In the genomic region with DNA sequence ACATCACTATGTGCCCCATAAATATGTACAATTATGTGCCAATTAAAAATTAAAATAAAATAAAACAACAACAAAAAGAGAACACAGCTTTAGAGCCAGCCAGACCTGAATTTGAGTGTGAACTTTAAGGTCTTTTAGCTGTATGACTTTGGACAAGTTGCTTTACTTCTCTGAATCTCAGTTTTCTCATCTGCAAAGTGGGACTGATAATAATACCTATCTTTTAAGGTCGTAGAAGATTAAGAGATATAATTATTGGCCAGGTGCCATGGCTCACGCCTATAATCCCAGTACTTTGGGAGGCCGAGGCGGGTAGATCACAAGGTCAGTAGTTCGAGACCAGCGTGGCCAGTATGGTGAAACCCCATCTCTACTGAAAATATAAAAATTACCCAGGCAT, we compare ENCODE assay signal across 38 cellular contexts. TPM values are rescaled to one million over a fixed set of nuclear protein-coding genes. Genes with fewer than 3 reads are reported as not detected.
"Had no signal": no experiment of that assay in that cellular context is flagged by ENCODE, and none has a peak within 500 bp of the region (broad histone marks: within the 10 kb centered on the region; RNA-seq: fewer than 3 reads in every experiment).

No MANE protein-coding gene starts in this region.

- H3K4me3 ChIP-seq: coronary artery, dorsolateral prefrontal cortex, esophagus squamous epithelium, gastroesophageal sphincter, heart right ventricle, hepatocyte had no signal

- FAIRE-seq: astrocyte, bronchial epithelial cell had no signal

- DNase-seq: activated B cell treated with CpG ODN at 0.5 μM for 24 hours; activated CD4-positive, alpha-beta T cell treated with anti-CD3 and anti-CD28 coated beads for 48 hours; activated CD4-positive, alpha-beta T cell treated with anti-CD3 and anti-CD28 coated beads, Interleukin-2, amount 50 U/mL, for 1 hour; activated CD4-positive, alpha-beta T cell treated with anti-CD3 and anti-CD28 coated beads, Interleukin-2, amount 50 U/mL, for 48 hours; activated CD8-positive, alpha-beta memory T cell treated with anti-CD3 and anti-CD28 coated beads for 24 hours; activated CD8-positive, alpha-beta T cell treated with anti-CD3 and anti-CD28 coated beads for 36 hours; activated gamma-delta T cell; activated naive CD4-positive, alpha-beta T cell treated with anti-CD3 and anti-CD28 coated beads, Interleukin-2, amount 50 U/mL, for 16 hours; activated naive CD4-positive, alpha-beta T cell treated with Interleukin-2 at 50 U/mL for 16 hours; activated T-cell treated with anti-CD3 and anti-CD28 coated beads, Interleukin-2, amount 50 U/mL, for 4 hours; amniotic stem cell; anterior cingulate cortex; brain microvascular endothelial cell; dorsolateral prefrontal cortex; effector memory CD4-positive, alpha-beta T cell; endodermal cell; esophagus squamous epithelium; foreskin melanocyte; heart right ventricle; T-helper 17 cell; T1000; WERI-Rb-1 had no signal

- H3K27ac Mint-ChIP-seq: activated B cell treated with CpG ODN at 0.5 μM for 24 hours; activated CD8-positive, alpha-beta T cell treated with anti-CD3 and anti-CD28 coated beads for 36 hours; activated naive CD8-positive, alpha-beta T cell; activated T-helper 17 cell treated with anti-CD3 and anti-CD28 coated beads, Interleukin-2, amount 50 U/mL, for 72 hours; dendritic cell treated with granulocyte-macrophage colony-stimulating factor and Interleukin-4, amounts not matched to agents 40 ng/mL and 50 ng/mL, for 4 days; endodermal cell; T-helper 17 cell; T-helper 2 cell treated with Interferon-gamma antibody and Interleukin-4, amounts not matched to agents 5 μg/mL and 100 μg/mL, for 36 hours had no signal

- H3K9me3 ChIP-seq: esophagus squamous epithelium, gastroesophageal sphincter, heart right ventricle had no signal

- H3K27me3 ChIP-seq: brain microvascular endothelial cell, dorsolateral prefrontal cortex, esophagus squamous epithelium, gastroesophageal sphincter, heart right ventricle, hepatocyte had no signal

- H3K36me3 Mint-ChIP-seq: activated naive CD8-positive, alpha-beta T cell had no signal

- H3K27ac ChIP-seq: brain microvascular endothelial cell, coronary artery, dorsolateral prefrontal cortex, gastroesophageal sphincter, heart right ventricle, hepatocyte, WERI-Rb-1 had no signal

- H3K4me3 Mint-ChIP-seq: activated B cell treated with CpG ODN at 0.5 μM for 24 hours; activated CD8-positive, alpha-beta T cell treated with anti-CD3 and anti-CD28 coated beads for 36 hours; activated naive CD8-positive, alpha-beta T cell; activated T-cell treated with anti-CD3 and anti-CD28 coated beads, Interleukin-2, amount 50 U/mL, for 4 hours; activated T-helper 17 cell treated with anti-CD3 and anti-CD28 coated beads, Interleukin-2, amount 50 U/mL, for 72 hours; central memory CD8-positive, alpha-beta T cell; dendritic cell treated with granulocyte-macrophage colony-stimulating factor and Interleukin-4, amounts not matched to agents 40 ng/mL and 50 ng/mL, for 4 days; endodermal cell; T-helper 17 cell; T-helper 2 cell treated with Interferon-gamma antibody and Interleukin-4, amounts not matched to agents 5 μg/mL and 100 μg/mL, for 36 hours had no signal

- H3K36me3 ChIP-seq: brain microvascular endothelial cell, esophagus squamous epithelium, gastroesophageal sphincter, heart right ventricle had no signal

- ATAC-seq: activated CD4-positive, CD25-positive, alpha-beta regulatory T cell treated with anti-CD3 and anti-CD28 coated beads, Interleukin-2, amount 50 U/mL, for 24 hours; activated CD8-positive, alpha-beta T cell treated with anti-CD3 and anti-CD28 coated beads for 36 hours; activated T-cell treated with anti-CD3 and anti-CD28 coated beads, Interleukin-2, amount 50 U/mL, for 4 hours; activated T-helper 17 cell treated with anti-CD3 and anti-CD28 coated beads, Interleukin-2, amount 50 U/mL, for 72 hours; gastroesophageal sphincter; heart right ventricle; T-helper 17 cell had no signal

- H3K4me2 ChIP-seq: hepatocyte had no signal

- H3K9me3 Mint-ChIP-seq: activated B cell treated with CpG ODN at 0.5 μM for 24 hours; activated CD8-positive, alpha-beta T cell treated with anti-CD3 and anti-CD28 coated beads for 36 hours; activated T-cell treated with anti-CD3 and anti-CD28 coated beads, Interleukin-2, amount 50 U/mL, for 4 hours; activated T-helper 17 cell treated with anti-CD3 and anti-CD28 coated beads, Interleukin-2, amount 50 U/mL, for 72 hours; central memory CD8-positive, alpha-beta T cell; dendritic cell treated with granulocyte-macrophage colony-stimulating factor and Interleukin-4, amounts not matched to agents 40 ng/mL and 50 ng/mL, for 4 days; endodermal cell; T-helper 2 cell treated with Interferon-gamma antibody and Interleukin-4, amounts not matched to agents 5 μg/mL and 100 μg/mL, for 36 hours had no signal

- H3K27me3 Mint-ChIP-seq: activated B cell treated with CpG ODN at 0.5 μM for 24 hours; activated CD8-positive, alpha-beta T cell treated with anti-CD3 and anti-CD28 coated beads for 36 hours; activated naive CD8-positive, alpha-beta T cell; activated T-helper 17 cell treated with anti-CD3 and anti-CD28 coated beads, Interleukin-2, amount 50 U/mL, for 72 hours; central memory CD8-positive, alpha-beta T cell; T-helper 17 cell had no signal

- H2AFZ ChIP-seq: hepatocyte had no signal

RNA-seq across cellular contexts. Expression of gene TMOD4, which starts 17.5 kb away (rescaled TPM):
- total RNA-seq: bronchial epithelial cell, cardiac septum, cerebellum, esophagus squamous epithelium, fibroblast of lung, fibroblast of villous mesenchyme, glomerular endothelial cell, hepatocyte had no signal
